ENCODE assay signal across 1 cellular context in the genomic region with DNA sequence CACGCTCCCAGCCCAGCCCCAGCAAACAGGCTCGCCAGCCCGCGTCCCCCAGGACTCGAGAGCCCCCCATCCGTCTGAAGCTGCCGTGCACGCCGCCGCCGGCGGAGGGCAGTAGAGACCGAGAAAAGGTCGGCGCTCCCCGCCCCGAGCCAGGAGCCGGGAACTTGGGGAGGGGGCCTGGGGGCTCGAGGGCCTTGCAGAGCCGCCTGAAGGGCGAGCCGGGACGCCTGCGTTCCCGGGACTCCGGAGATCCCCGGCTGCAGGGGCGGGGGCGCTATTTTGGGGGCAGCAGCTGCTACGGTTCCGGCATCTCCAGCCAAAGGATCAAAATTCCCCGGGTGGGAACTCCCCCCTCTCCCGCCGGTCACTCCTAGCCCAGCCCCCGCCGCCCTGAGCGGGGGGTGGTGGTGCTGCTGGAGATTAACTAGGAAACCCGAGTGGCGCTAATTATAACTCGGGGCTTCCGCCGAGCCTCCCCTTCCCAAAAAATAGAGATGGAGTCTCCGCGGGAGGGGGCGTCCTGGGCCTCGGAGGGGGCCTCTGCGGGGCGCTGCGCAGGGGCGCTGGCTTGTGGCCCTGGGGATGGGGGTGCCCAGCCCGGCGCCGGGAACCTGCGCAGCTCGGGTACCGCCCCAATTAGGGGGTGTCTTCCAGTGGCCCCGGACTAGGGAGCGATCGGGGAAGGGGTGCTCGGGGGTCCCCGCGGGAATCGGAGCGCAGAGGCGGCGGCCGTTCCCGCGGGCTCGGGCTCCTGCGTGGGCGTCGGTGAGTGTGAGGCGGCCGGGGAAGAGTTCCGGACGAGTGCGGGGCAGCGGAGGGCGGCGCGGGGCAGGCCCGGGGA.
TF ChIP-seq lines count a peak whose summit lies in the region.

No MANE protein-coding gene starts in this region.

TF ChIP-seq in liver, 16 proteins besides CTCF, POLR2A, EP300 and RAD21 (continued from another document):
- TF ChIP-seq, protein P1, sequence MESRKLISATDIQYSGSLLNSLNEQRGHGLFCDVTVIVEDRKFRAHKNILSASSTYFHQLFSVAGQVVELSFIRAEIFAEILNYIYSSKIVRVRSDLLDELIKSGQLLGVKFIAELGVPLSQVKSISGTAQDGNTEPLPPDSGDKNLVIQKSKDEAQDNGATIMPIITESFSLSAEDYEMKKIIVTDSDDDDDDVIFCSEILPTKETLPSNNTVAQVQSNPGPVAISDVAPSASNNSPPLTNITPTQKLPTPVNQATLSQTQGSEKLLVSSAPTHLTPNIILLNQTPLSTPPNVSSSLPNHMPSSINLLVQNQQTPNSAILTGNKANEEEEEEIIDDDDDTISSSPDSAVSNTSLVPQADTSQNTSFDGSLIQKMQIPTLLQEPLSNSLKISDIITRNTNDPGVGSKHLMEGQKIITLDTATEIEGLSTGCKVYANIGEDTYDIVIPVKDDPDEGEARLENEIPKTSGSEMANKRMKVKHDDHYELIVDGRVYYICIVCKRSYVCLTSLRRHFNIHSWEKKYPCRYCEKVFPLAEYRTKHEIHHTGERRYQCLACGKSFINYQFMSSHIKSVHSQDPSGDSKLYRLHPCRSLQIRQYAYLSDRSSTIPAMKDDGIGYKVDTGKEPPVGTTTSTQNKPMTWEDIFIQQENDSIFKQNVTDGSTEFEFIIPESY (IDR thresholded peaks at IDR 0.05), result no peak
- no peak for TF ChIP-seq HNF4A (conservative IDR thresholded peaks at IDR 0.05)
- no peak for TF ChIP-seq NR2F2 (IDR thresholded peaks at IDR 0.05)
- TF ChIP-seq SP1 (IDR thresholded peaks at IDR 0.05), result no peak
- TF ChIP-seq, protein P2, sequence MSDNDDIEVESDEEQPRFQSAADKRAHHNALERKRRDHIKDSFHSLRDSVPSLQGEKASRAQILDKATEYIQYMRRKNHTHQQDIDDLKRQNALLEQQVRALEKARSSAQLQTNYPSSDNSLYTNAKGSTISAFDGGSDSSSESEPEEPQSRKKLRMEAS (IDR thresholded peaks at IDR 0.05), result no peak
- no peak for TF ChIP-seq FOXA2 (IDR thresholded peaks at IDR 0.05)
- TF ChIP-seq YY1 (IDR thresholded peaks at IDR 0.05), result no peak
- TF ChIP-seq RXRA (IDR thresholded peaks at IDR 0.05), result no peak
- TF ChIP-seq TAF1 (conservative IDR thresholded peaks at IDR 0.05), result no peak
- TF ChIP-seq EGR1 (IDR thresholded peaks at IDR 0.05; ENCODE audit: low read depth in 2 of 2), result no peak
- no peak for TF ChIP-seq JUND (IDR thresholded peaks at IDR 0.05)
- TF ChIP-seq, protein P3, sequence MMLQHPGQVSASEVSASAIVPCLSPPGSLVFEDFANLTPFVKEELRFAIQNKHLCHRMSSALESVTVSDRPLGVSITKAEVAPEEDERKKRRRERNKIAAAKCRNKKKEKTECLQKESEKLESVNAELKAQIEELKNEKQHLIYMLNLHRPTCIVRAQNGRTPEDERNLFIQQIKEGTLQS (IDR thresholded peaks at IDR 0.05), result no peak
- no peak for TF ChIP-seq HNF4G (IDR thresholded peaks at IDR 0.05)
- TF ChIP-seq, protein P4, sequence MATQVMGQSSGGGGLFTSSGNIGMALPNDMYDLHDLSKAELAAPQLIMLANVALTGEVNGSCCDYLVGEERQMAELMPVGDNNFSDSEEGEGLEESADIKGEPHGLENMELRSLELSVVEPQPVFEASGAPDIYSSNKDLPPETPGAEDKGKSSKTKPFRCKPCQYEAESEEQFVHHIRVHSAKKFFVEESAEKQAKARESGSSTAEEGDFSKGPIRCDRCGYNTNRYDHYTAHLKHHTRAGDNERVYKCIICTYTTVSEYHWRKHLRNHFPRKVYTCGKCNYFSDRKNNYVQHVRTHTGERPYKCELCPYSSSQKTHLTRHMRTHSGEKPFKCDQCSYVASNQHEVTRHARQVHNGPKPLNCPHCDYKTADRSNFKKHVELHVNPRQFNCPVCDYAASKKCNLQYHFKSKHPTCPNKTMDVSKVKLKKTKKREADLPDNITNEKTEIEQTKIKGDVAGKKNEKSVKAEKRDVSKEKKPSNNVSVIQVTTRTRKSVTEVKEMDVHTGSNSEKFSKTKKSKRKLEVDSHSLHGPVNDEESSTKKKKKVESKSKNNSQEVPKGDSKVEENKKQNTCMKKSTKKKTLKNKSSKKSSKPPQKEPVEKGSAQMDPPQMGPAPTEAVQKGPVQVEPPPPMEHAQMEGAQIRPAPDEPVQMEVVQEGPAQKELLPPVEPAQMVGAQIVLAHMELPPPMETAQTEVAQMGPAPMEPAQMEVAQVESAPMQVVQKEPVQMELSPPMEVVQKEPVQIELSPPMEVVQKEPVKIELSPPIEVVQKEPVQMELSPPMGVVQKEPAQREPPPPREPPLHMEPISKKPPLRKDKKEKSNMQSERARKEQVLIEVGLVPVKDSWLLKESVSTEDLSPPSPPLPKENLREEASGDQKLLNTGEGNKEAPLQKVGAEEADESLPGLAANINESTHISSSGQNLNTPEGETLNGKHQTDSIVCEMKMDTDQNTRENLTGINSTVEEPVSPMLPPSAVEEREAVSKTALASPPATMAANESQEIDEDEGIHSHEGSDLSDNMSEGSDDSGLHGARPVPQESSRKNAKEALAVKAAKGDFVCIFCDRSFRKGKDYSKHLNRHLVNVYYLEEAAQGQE (IDR thresholded peaks at IDR 0.05), result no peak
